ENCODE assay signal across 8 cellular contexts in genomic region chr2:199977984-199978415, GRCh38. TPM values are rescaled to one million over a fixed set of nuclear protein-coding genes. Genes with fewer than 3 reads are reported as not detected.
A peak's percentile ranks its signal among the peaks of the same experiment; 100 is the strongest.
DNase-seq lines count a peak whose midpoint lies in the region; ATAC-seq and TF ChIP-seq lines count a peak whose summit lies in the region.

No MANE protein-coding gene starts in this region.

- no peaks in the 10 kb centered on the region for H3K9me3 Mint-ChIP-seq in natural killer cell treated with Interleukin-12 subunit alpha and Interleukin-12 subunit beta and Interleukin-15 and Interleukin-18, amount 100 ng/mL, for 72 hours
- H3K9me3 Mint-ChIP-seq in natural killer cell: no peaks in the 10 kb centered on the region
- no peaks in the 10 kb centered on the region for H3K9me3 Mint-ChIP-seq in activated naive CD8-positive, alpha-beta T cell treated with anti-CD3 and anti-CD28 coated beads, Interleukin-2, amount 10 ng/mL, durations not matched to agents 7 days and 5 days

- H3K4me3 Mint-ChIP-seq in natural killer cell treated with Interleukin-12 subunit alpha and Interleukin-12 subunit beta and Interleukin-15 and Interleukin-18, amount 100 ng/mL, for 72 hours: peak overlapping the region; percentile 65
- H3K4me3 Mint-ChIP-seq in natural killer cell: no peak overlapping the region
- peak overlapping the region; percentile 3 for H3K4me3 Mint-ChIP-seq in activated naive CD8-positive, alpha-beta T cell treated with anti-CD3 and anti-CD28 coated beads, Interleukin-2, amount 10 ng/mL, durations not matched to agents 7 days and 5 days

- intact Hi-C loops in natural killer cell (cut with micrococcal nuclease): no loop called here
- intact Hi-C loops in left ventricle myocardium superior (cut with micrococcal nuclease): no loop called here

- H3K4me1 Mint-ChIP-seq in natural killer cell treated with Interleukin-12 subunit alpha and Interleukin-12 subunit beta and Interleukin-15 and Interleukin-18, amount 100 ng/mL, for 72 hours (ENCODE audit: low read depth in 2 of 2): peaks cover 22 to 26% of the 10 kb centered on the region in 2 donors
- peaks cover 6% of the 10 kb centered on the region in 2 donors for H3K4me1 Mint-ChIP-seq in natural killer cell
- H3K4me1 Mint-ChIP-seq in activated naive CD8-positive, alpha-beta T cell treated with anti-CD3 and anti-CD28 coated beads, Interleukin-2, amount 10 ng/mL, durations not matched to agents 7 days and 5 days: peaks cover 13% of the 10 kb centered on the region

- H3K27me3 Mint-ChIP-seq in natural killer cell treated with Interleukin-12 subunit alpha and Interleukin-12 subunit beta and Interleukin-15 and Interleukin-18, amount 100 ng/mL, for 72 hours: peaks cover 0 to 5% of the 10 kb centered on the region in 2 donors
- H3K27me3 Mint-ChIP-seq in natural killer cell (ENCODE audit: low read depth in 2 of 2): peaks cover 0 to 4% of the 10 kb centered on the region in 2 donors
- H3K27me3 Mint-ChIP-seq in activated naive CD8-positive, alpha-beta T cell treated with anti-CD3 and anti-CD28 coated beads, Interleukin-2, amount 10 ng/mL, durations not matched to agents 7 days and 5 days: no peaks in the 10 kb centered on the region

- ATAC-seq in natural killer cell treated with Interleukin-12 subunit alpha and Interleukin-12 subunit beta and Interleukin-15 and Interleukin-18, amount 100 ng/mL, for 72 hours: peak; percentile 90 to 92
- ATAC-seq in natural killer cell (no peak), HG03108 (IDR thresholded peaks at IDR 0.05; ENCODE audit: unreplicated experiment) (peak; percentile 73), left ventricle myocardium superior (no peak)
- ATAC-seq in activated naive CD8-positive, alpha-beta T cell treated with anti-CD3 and anti-CD28 coated beads, Interleukin-2, amount 10 ng/mL, durations not matched to agents 7 days and 5 days (ENCODE audit: low read depth): peak; percentile 50

- H3K27ac Mint-ChIP-seq in natural killer cell treated with Interleukin-12 subunit alpha and Interleukin-12 subunit beta and Interleukin-15 and Interleukin-18, amount 100 ng/mL, for 72 hours: peak overlapping the region; percentile 58 to 75
- H3K27ac Mint-ChIP-seq in natural killer cell: no peak overlapping the region
- H3K27ac Mint-ChIP-seq in activated naive CD8-positive, alpha-beta T cell treated with anti-CD3 and anti-CD28 coated beads, Interleukin-2, amount 10 ng/mL, durations not matched to agents 7 days and 5 days: no peak overlapping the region

- no peak overlapping the region for H3K4me3 ChIP-seq in skeletal muscle cell (ENCODE audit: low read depth, low read length)

- TF ChIP-seq CTCF in natural killer cell (IDR thresholded peaks at IDR 0.05): no peak

- H3K36me3 Mint-ChIP-seq in natural killer cell treated with Interleukin-12 subunit alpha and Interleukin-12 subunit beta and Interleukin-15 and Interleukin-18, amount 100 ng/mL, for 72 hours: peaks cover 8% of the 10 kb centered on the region
- peaks cover 8% of the 10 kb centered on the region for H3K36me3 Mint-ChIP-seq in natural killer cell
- H3K36me3 Mint-ChIP-seq in activated naive CD8-positive, alpha-beta T cell treated with anti-CD3 and anti-CD28 coated beads, Interleukin-2, amount 10 ng/mL, durations not matched to agents 7 days and 5 days: peaks cover 6% of the 10 kb centered on the region

- POLR2A ChIA-PET in activated naive CD8-positive, alpha-beta T cell treated with anti-CD3 and anti-CD28 coated beads, Interleukin-2, amount 10 ng/mL, durations not matched to agents 7 days and 5 days (lab: Charles Lee): interaction anchor here (1.1 kb wide), 1 partner anchor 490 kb away, joined by 3 read pairs; no protein-coding TSS in a partner anchor

- peak; percentile 64 for DNase-seq in natural killer cell treated with Interleukin-12 subunit alpha and Interleukin-12 subunit beta and Interleukin-15 and Interleukin-18, amount 100 ng/mL, for 72 hours (ENCODE audit: low spot score)
- DNase-seq in natural killer cell (no peak), skeletal muscle cell (ENCODE audit: low read depth) (peak; percentile 79), left ventricle myocardium superior (no peak), NCI-H2171 treated with DMSO at 0.1 percent for 48 hours (lab: John Stamatoyannopoulos, UW) (no peak), NCI-H2227 (lab: John Stamatoyannopoulos, UW; ENCODE audit: unreplicated experiment) (no peak)
- DNase-seq in activated naive CD8-positive, alpha-beta T cell treated with anti-CD3 and anti-CD28 coated beads, Interleukin-2, amount 10 ng/mL, durations not matched to agents 7 days and 5 days: no peak

RNA-seq across cellular contexts. Expression of gene MAIP1, which starts 22.6 kb away (rescaled TPM):
- 10 to 100 TPM; 21.8 to 33.8 TPM for total RNA-seq in natural killer cell treated with Interleukin-12 subunit alpha and Interleukin-12 subunit beta and Interleukin-15 and Interleukin-18, amount 100 ng/mL, for 72 hours
- 10 to 100 TPM; 23.5 to 26.4 (median 23.6) TPM for total RNA-seq in natural killer cell
- 10 to 100 TPM; 19.2 to 20.0 TPM for total RNA-seq in activated naive CD8-positive, alpha-beta T cell treated with anti-CD3 and anti-CD28 coated beads, Interleukin-2, amount 10 ng/mL, durations not matched to agents 7 days and 5 days
- total RNA-seq in left ventricle myocardium superior: 29.2 TPM

RNA-seq across cellular contexts. Expression of gene TYW5, which starts 22.7 kb away (rescaled TPM):
- total RNA-seq in natural killer cell treated with Interleukin-12 subunit alpha and Interleukin-12 subunit beta and Interleukin-15 and Interleukin-18, amount 100 ng/mL, for 72 hours: 10 to 100 TPM; 10.7 to 13.9 TPM
- total RNA-seq in natural killer cell (10 to 100 TPM; 15.9 to 17.4 (median 16.9) TPM), left ventricle myocardium superior (2.5 TPM)
- total RNA-seq in activated naive CD8-positive, alpha-beta T cell treated with anti-CD3 and anti-CD28 coated beads, Interleukin-2, amount 10 ng/mL, durations not matched to agents 7 days and 5 days: 10 to 100 TPM in 1 of 2 experiments, 1 to 10 TPM in 1; 9.3 to 10.0 TPM

Comparison
In these comparisons a context has a peak if more than half of its experiments do, and no peak if none do; other contexts are left out.
1. ATAC-seq: peak in natural killer cell treated with Interleukin-12 subunit alpha and Interleukin-12 subunit beta and Interleukin-15 and Interleukin-18, amount 100 ng/mL, for 72 hours (2 of 2), HG03108 (single experiment) and activated naive CD8-positive, alpha-beta T cell treated with anti-CD3 and anti-CD28 coated beads, Interleukin-2, amount 10 ng/mL, durations not matched to agents 7 days and 5 days (single experiment); none in natural killer cell (0 of 3) and left ventricle myocardium superior (single experiment).
2. DNase-seq: peak in natural killer cell treated with Interleukin-12 subunit alpha and Interleukin-12 subunit beta and Interleukin-15 and Interleukin-18, amount 100 ng/mL, for 72 hours (single experiment) and skeletal muscle cell (single experiment); none in natural killer cell (single experiment), activated naive CD8-positive, alpha-beta T cell treated with anti-CD3 and anti-CD28 coated beads, Interleukin-2, amount 10 ng/mL, durations not matched to agents 7 days and 5 days (single experiment), left ventricle myocardium superior (single experiment), NCI-H2171 treated with DMSO at 0.1 percent for 48 hours (single experiment) and NCI-H2227 (single experiment).
3. H3K27ac Mint-ChIP-seq: peak in natural killer cell treated with Interleukin-12 subunit alpha and Interleukin-12 subunit beta and Interleukin-15 and Interleukin-18, amount 100 ng/mL, for 72 hours (2 of 2); none in natural killer cell (0 of 2) and activated naive CD8-positive, alpha-beta T cell treated with anti-CD3 and anti-CD28 coated beads, Interleukin-2, amount 10 ng/mL, durations not matched to agents 7 days and 5 days (single experiment).